ENCODE assay signal across 1 cellular context in genomic region chr5:62473209-62473608, GRCh38.
TF ChIP-seq lines count a peak whose summit lies in the region.

No MANE protein-coding gene starts in this region.

TF ChIP-seq in K562, 482 proteins besides CTCF, POLR2A, EP300 and RAD21 (continued from another document):
- TF ChIP-seq CREB3L1 (IDR thresholded peaks at IDR 0.05; ENCODE audit: borderline replicate concordance, low read depth) (no peak), NEUROD1 (IDR thresholded peaks at IDR 0.05; ENCODE audit: borderline replicate concordance, low read depth, low read length, partially characterized antibody) (no peak), C11orf30 (IDR thresholded peaks at IDR 0.05; ENCODE audit: low read depth) (peak; percentile 28; the same call in 1 of the 2 replicates), CBFB (CRISPR knock-in tag; IDR thresholded peaks at IDR 0.05) (no peak), ZNF316 (IDR thresholded peaks at IDR 0.05) (peak; percentile 61), MED1 (CRISPR knock-in tag; IDR thresholded peaks at IDR 0.05; ENCODE audit: borderline replicate concordance) (no peak), CBX1 (IDR thresholded peaks at IDR 0.05; ENCODE audit: low read depth) (no peak), CSDE1 (IDR thresholded peaks at IDR 0.05) (no peak)
